ENCODE assay signal across 8 cellular contexts in genomic region chr1:178542554-178543290, GRCh38. TPM values are rescaled to one million over a fixed set of nuclear protein-coding genes. Genes with fewer than 3 reads are reported as not detected.
DNase-seq lines count a peak whose midpoint lies in the region; ATAC-seq, FAIRE-seq and TF ChIP-seq lines count a peak whose summit lies in the region.

No MANE protein-coding gene starts in this region.

- peak overlapping the region; percentile 3 for H3K9ac ChIP-seq in endothelial cell of umbilical vein (replicated peaks; ENCODE audit: extremely low read depth, insufficient read depth, low read length)

- ATAC-seq in GM19395 (IDR thresholded peaks at IDR 0.05; ENCODE audit: unreplicated experiment) (peak; percentile 83), HG03558 (IDR thresholded peaks at IDR 0.05; ENCODE audit: extremely low read depth, unreplicated experiment) (peak; percentile 44)

- FAIRE-seq in endothelial cell of umbilical vein (lab: Jason Lieb, UNC): peak; percentile 76

- H3K4me1 Mint-ChIP-seq in CD4-positive, alpha-beta memory T cell: peaks cover 9 to 27% (median 11%) of the 10 kb centered on the region in 4 donors

- no peaks in the 10 kb centered on the region for H3K27me3 ChIP-seq in CD4-positive, alpha-beta memory T cell (ENCODE audit: insufficient read depth, low read length)
- no peaks in the 10 kb centered on the region for H3K27me3 ChIP-seq in endothelial cell of umbilical vein (ENCODE audit: control insufficient read depth in 2 of 2, insufficient read depth in 2 of 2, low read length in 2 of 2)

- peak overlapping the region; percentile 25 to 90 (median 81) for H3K27ac Mint-ChIP-seq in CD4-positive, alpha-beta memory T cell

- POLR2A ChIA-PET in CD4-positive, alpha-beta memory T cell (lab: Charles Lee; ENCODE audit: partially characterized antibody): interaction anchor here (1.0 to 1.4 kb wide), 2 partner anchors 9 to 211 kb away, joined by 3 to 4 read pairs; no protein-coding TSS in a partner anchor
- POLR2A ChIA-PET in endothelial cell of umbilical vein (lab: Charles Lee): interaction anchor here (1.0 kb wide), 1 partner anchor 211 kb away, joined by 3 read pairs; no protein-coding TSS in a partner anchor

- no peaks in the 10 kb centered on the region for H3K9me3 ChIP-seq in CD4-positive, alpha-beta memory T cell (ENCODE audit: control insufficient read depth in 1 of 2, low read length in 2 of 2)
- H3K9me3 ChIP-seq in endothelial cell of umbilical vein (replicated peaks; ENCODE audit: control insufficient read depth, insufficient read depth, low read length): no peaks in the 10 kb centered on the region

- H3K4me1 ChIP-seq in CD4-positive, alpha-beta memory T cell (ENCODE audit: insufficient read depth, low read length): peaks cover 16% of the 10 kb centered on the region
- H3K4me1 ChIP-seq in endothelial cell of umbilical vein (ENCODE audit: control insufficient read depth, extremely low read depth, insufficient read depth, low read length): peaks cover 11% of the 10 kb centered on the region

- H3K9me1 ChIP-seq in endothelial cell of umbilical vein (replicated peaks; ENCODE audit: control insufficient read depth, extremely low read depth, insufficient read depth, low read length): no peaks in the 10 kb centered on the region

- no peaks in the 10 kb centered on the region for H3K36me3 Mint-ChIP-seq in CD4-positive, alpha-beta memory T cell

- H3K79me2 ChIP-seq in endothelial cell of umbilical vein (ENCODE audit: control insufficient read depth, insufficient read depth, low read length): no peaks in the 10 kb centered on the region

- intact Hi-C loops in CD4-positive, alpha-beta memory T cell (cut with micrococcal nuclease): loop anchor here (1.0 to 5.0 kb wide), 6 partner anchors 10 to 827 kb away; no protein-coding TSS in a partner anchor
- intact Hi-C loops in endothelial cell of umbilical vein (cut with micrococcal nuclease): loop anchor here (1.0 to 2.0 kb wide), 7 partner anchors 142 to 824 kb away; partner anchors contain the start of gene ANGPTL1

- H3K27ac ChIP-seq in CD4-positive, alpha-beta memory T cell (ENCODE audit: low read depth, low read length): peak overlapping the region; percentile 39
- no peak overlapping the region for H3K27ac ChIP-seq in endothelial cell of umbilical vein (ENCODE audit: insufficient read depth, low read depth, low read length)

- no peaks in the 10 kb centered on the region for H3K27me3 Mint-ChIP-seq in CD4-positive, alpha-beta memory T cell

- peak overlapping the region; percentile 91 to 99 for H3K4me3 ChIP-seq in CD4-positive, alpha-beta memory T cell (ENCODE audit: low read length in 2 of 2)
- H3K4me3 ChIP-seq in endothelial cell of umbilical vein (replicated peaks in 1 of 3; ENCODE audit: insufficient read depth in 1 of 3, low read depth in 1 of 3, low read length in 3 of 3): peak overlapping the region; percentile 48 to 77 (median 53)

- peak; percentile 83 to 89 for TF ChIP-seq CTCF in endothelial cell of umbilical vein (IDR thresholded peaks at IDR 0.05; ENCODE audit: extremely low read depth in 1 of 2, insufficient read depth in 1 of 2, low read depth in 1 of 2, low read length in 2 of 2)

- peak overlapping the region; percentile 92 to 95 (median 94) for H3K4me3 Mint-ChIP-seq in CD4-positive, alpha-beta memory T cell

- peak overlapping the region; percentile 82 for H2AFZ ChIP-seq in endothelial cell of umbilical vein (ENCODE audit: low read depth, low read length)

- CTCF ChIA-PET in CD4-positive, alpha-beta memory T cell (lab: Charles Lee; ENCODE audit: partially characterized antibody): interaction anchor here (0.8 to 5.4 kb wide), 13 partner anchors 9 to 1267 kb away, joined by 3 to 44 read pairs (median 3); no protein-coding TSS in a partner anchor
- CTCF ChIA-PET in endothelial cell of umbilical vein (lab: Charles Lee): interaction anchor here (0.6 to 14.6 kb wide), 37 partner anchors 10 to 461 kb away, joined by 3 to 349 read pairs (median 4); partner anchors contain the start of gene RALGPS2

- DNase-seq in CD4-positive, alpha-beta memory T cell: peak; percentile 73 to 88 (median 81)
- DNase-seq in NOMO-1 (lab: John Stamatoyannopoulos, UW; ENCODE audit: unreplicated experiment in 2 of 2) (peak; percentile 70 to 76), endothelial cell of umbilical vein (ENCODE audit: low read depth, low spot score) (peak; percentile 89), midbrain (lab: John Stamatoyannopoulos, UW) (peak; percentile 89)
- peak; percentile 87 for DNase-seq in activated CD8-positive, alpha-beta memory T cell treated with anti-CD3 and anti-CD28 coated beads, Interleukin-2, amount 50 U/mL, for 4 hours
- peak; percentile 71 to 72 for DNase-seq in stimulated activated CD8-positive, alpha-beta memory T cell treated with anti-CD3 and anti-CD28 coated beads, Interleukin-2, amount 100 ng/mL, for 1 hour (ENCODE audit: low read depth in 2 of 2)

- dilution Hi-C loops in endothelial cell of umbilical vein (cut with MboI; ENCODE audit: extremely low pct_ligation_motif_present, low sequenced_read_pairs): no loop called here

- H3K36me3 ChIP-seq in CD4-positive, alpha-beta memory T cell (ENCODE audit: insufficient read depth, low read length): no peaks in the 10 kb centered on the region
- H3K36me3 ChIP-seq in endothelial cell of umbilical vein (ENCODE audit: control insufficient read depth in 2 of 2, extremely low read depth in 1 of 2, insufficient read depth in 2 of 2, low read length in 2 of 2): no peaks in the 10 kb centered on the region

- no peaks in the 10 kb centered on the region for H4K20me1 ChIP-seq in endothelial cell of umbilical vein (replicated peaks; ENCODE audit: control insufficient read depth, extremely low read depth, insufficient read depth, low read length)

- H3K4me2 ChIP-seq in endothelial cell of umbilical vein (ENCODE audit: insufficient read depth, low read length): peak overlapping the region; percentile 66

- no TSS peak for BruUV-seq in endothelial cell of umbilical vein (replicated peaks; lab: Mats Ljungman, UMichigan)

- TF ChIP-seq POLR2A in endothelial cell of umbilical vein (IDR thresholded peaks at IDR 0.05; ENCODE audit: low read depth, low read length): no peak

- peaks cover 0 to 2% (median 0%) of the 10 kb centered on the region in 8 donors for H3K9me3 Mint-ChIP-seq in CD4-positive, alpha-beta memory T cell

TF ChIP-seq in endothelial cell of umbilical vein, 7 proteins besides CTCF, POLR2A, EP300 and RAD21:
- no peak for TF ChIP-seq GATA2 (IDR thresholded peaks at IDR 0.05; ENCODE audit: insufficient read depth, insufficient read length, low read depth, low read length)
- no peak for TF ChIP-seq JUN (IDR thresholded peaks at IDR 0.05; ENCODE audit: borderline replicate concordance, insufficient read depth, insufficient read length, low read depth)
- TF ChIP-seq FOS (IDR thresholded peaks at IDR 0.05; ENCODE audit: borderline replicate concordance, insufficient read depth, low read length): no peak
- TF ChIP-seq POLR2AphosphoS5 (IDR thresholded peaks at IDR 0.05; ENCODE audit: insufficient read depth, low read depth, low read length): no peak
- no peak for TF ChIP-seq EZH2 (IDR thresholded peaks at IDR 0.05; ENCODE audit: borderline replicate concordance, low read depth, low read length, severe bottlenecking)
- TF ChIP-seq MYC (IDR thresholded peaks at IDR 0.05; ENCODE audit: low read depth, low read length): no peak
- TF ChIP-seq MAX (IDR thresholded peaks at IDR 0.05; ENCODE audit: insufficient read depth, insufficient read length): no peak

RNA-seq across cellular contexts. Expression of gene TEX35, which starts 29.8 kb away (rescaled TPM):
- not detected for total RNA-seq in CD4-positive, alpha-beta memory T cell
- polyA plus RNA-seq in CD4-positive, alpha-beta memory T cell: under 1 TPM in 1 of 2 donors, not detected in 1; 0.16 TPM
- not detected in 2 replicates for total RNA-seq in endothelial cell of umbilical vein
- not detected in 2 replicates for polyA plus RNA-seq in endothelial cell of umbilical vein
- polyA plus RNA-seq in endothelial cell of umbilical vein (2011; cell fraction: cytosol; rRNA removed): not detected in 2 replicates
- polyA plus RNA-seq in endothelial cell of umbilical vein (2011; cell fraction: nucleus; rRNA removed): not detected in 2 replicates
- not detected in 2 replicates for polyA plus RNA-seq in endothelial cell of umbilical vein (2012)
- polyA minus RNA-seq in endothelial cell of umbilical vein: not detected in 2 replicates
- polyA minus RNA-seq in endothelial cell of umbilical vein (2011; cell fraction: cytosol; rRNA and poly(A)+ RNA removed): not detected
- polyA minus RNA-seq in endothelial cell of umbilical vein (2011; cell fraction: nucleus; rRNA and poly(A)+ RNA removed): not detected in 2 replicates

RNA-seq across cellular contexts. Expression of gene CLEC20A, which starts 46.0 kb away (rescaled TPM):
- not detected for total RNA-seq in CD4-positive, alpha-beta memory T cell
- polyA plus RNA-seq in CD4-positive, alpha-beta memory T cell: not detected
- total RNA-seq in endothelial cell of umbilical vein: not detected in 2 replicates
- polyA plus RNA-seq in endothelial cell of umbilical vein: not detected in 2 replicates
- not detected in 2 replicates for polyA plus RNA-seq in endothelial cell of umbilical vein (2011; cell fraction: cytosol; rRNA removed)
- polyA plus RNA-seq in endothelial cell of umbilical vein (2011; cell fraction: nucleus; rRNA removed): not detected in 2 replicates
- not detected in 2 replicates for polyA plus RNA-seq in endothelial cell of umbilical vein (2012)
- polyA minus RNA-seq in endothelial cell of umbilical vein: not detected in 2 replicates
- polyA minus RNA-seq in endothelial cell of umbilical vein (2011; cell fraction: cytosol; rRNA and poly(A)+ RNA removed): not detected
- polyA minus RNA-seq in endothelial cell of umbilical vein (2011; cell fraction: nucleus; rRNA and poly(A)+ RNA removed): not detected in 2 replicates
